Comparison of ENCODE assay signal across 8 cellular contexts in the genomic region with DNA sequence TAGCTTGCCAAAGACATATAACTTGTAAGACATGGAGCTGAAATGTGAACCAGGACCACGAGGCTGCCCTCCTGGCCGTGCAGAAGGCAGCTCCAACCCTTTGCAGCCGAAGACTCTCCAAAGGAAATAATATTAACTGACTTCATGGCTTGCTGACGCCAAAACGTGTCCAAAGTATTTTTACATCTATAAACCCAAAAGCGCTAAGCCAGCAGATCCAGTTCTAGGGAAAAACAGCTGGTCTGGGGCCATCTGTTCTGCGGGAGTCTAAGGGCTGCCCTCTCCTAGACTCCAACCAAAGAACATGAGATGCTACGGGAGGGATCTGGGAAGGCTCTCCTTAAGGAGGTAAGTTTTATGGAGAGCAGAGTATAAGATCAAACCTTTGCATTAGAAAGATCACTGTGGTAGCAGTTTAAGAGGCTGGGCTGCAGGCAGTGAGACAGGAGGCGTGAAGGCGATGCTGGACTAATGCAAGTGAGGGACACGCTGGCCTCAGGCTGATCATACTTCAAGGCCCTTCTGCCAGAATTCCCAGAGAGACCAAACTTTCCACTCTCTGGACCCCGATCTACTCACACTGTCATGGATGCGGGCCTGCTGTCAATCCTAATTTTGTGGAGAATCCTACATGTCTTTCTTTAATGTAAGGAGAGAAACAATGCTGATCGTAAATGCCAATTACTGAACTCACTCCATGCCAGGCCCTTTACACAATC. TPM values are rescaled to one million over a fixed set of nuclear protein-coding genes. Genes with fewer than 3 reads are reported as not detected.
DNase-seq lines count a peak whose midpoint lies in the region; ATAC-seq and TF ChIP-seq lines count a peak whose summit lies in the region.

No MANE protein-coding gene starts in this region.

- DNase-seq in SJSA1 (ENCODE audit: low read depth in 1 of 2, low spot score in 2 of 2): no peak
- DNase-seq in fibroblast of lung (ENCODE audit: low read depth in 2 of 2): no peak
- DNase-seq in sciatic nerve (ENCODE audit: low spot score): peak; percentile 56
- no peak for DNase-seq in GM13976 (ENCODE audit: low spot score)
- no peak for DNase-seq in GM13977 (ENCODE audit: low spot score)
- DNase-seq in NCI-H526 (lab: John Stamatoyannopoulos, UW): no peak

- H3K9me3 ChIP-seq in SJSA1 (replicated peaks) (no peaks in the 10 kb centered on the region), fibroblast of lung (ENCODE audit: control insufficient read depth, insufficient read depth, low read depth, low read length) (no peaks in the 10 kb centered on the region)

- no peaks in the 10 kb centered on the region for H3K79me2 ChIP-seq in fibroblast of lung (ENCODE audit: control insufficient read depth, insufficient read depth, low read length)

- H3K4me1 ChIP-seq in SJSA1 (replicated peaks) (peaks cover 25% of the 10 kb centered on the region), fibroblast of lung (ENCODE audit: control insufficient read depth, extremely low read depth, insufficient read depth, low read length) (peaks cover 16% of the 10 kb centered on the region)

- no peaks in the 10 kb centered on the region for H4K20me1 ChIP-seq in fibroblast of lung (ENCODE audit: control insufficient read depth, extremely low read depth, insufficient read depth, low read length)

- no peak for TF ChIP-seq CTCF in fibroblast of lung (conservative IDR thresholded peaks at IDR 0.05 in 1 of 2, IDR thresholded peaks at IDR 0.05 in 1 of 2; ENCODE audit: low read depth in 1 of 2, low read length in 2 of 2)
- no peak for TF ChIP-seq CTCF in GM13976 (IDR thresholded peaks at IDR 0.05; ENCODE audit: borderline replicate concordance, control extremely low read depth, extremely low read depth, insufficient read depth, missing control alignments)
- TF ChIP-seq CTCF in GM13977 (IDR thresholded peaks at IDR 0.05; ENCODE audit: extremely low read depth, insufficient read depth, missing control alignments): no peak

- peak overlapping the region; percentile 60 for H2AFZ ChIP-seq in fibroblast of lung (ENCODE audit: low read length)

- intact Hi-C loops in sciatic nerve (cut with DNase I): no loop called here

- in situ Hi-C loops in GM13976 (cut with MboI; ENCODE audit: low sequenced_read_pairs, unreplicated experiment): no loop called here
- in situ Hi-C loops in GM13977 (cut with MboI; ENCODE audit: low pct_unique_long_range_greater_than_20kb, low sequenced_read_pairs, unreplicated experiment): no loop called here

- ATAC-seq in sciatic nerve (no peak), HG03139 (IDR thresholded peaks at IDR 0.05; ENCODE audit: unreplicated experiment) (no peak)

- H3K4me3 ChIP-seq in GM08714 (ENCODE audit: low read length) (peak overlapping the region; percentile 70; the same call in 1 of the 2 replicates), SJSA1 (peak overlapping the region; percentile 70), fibroblast of lung (replicated peaks in 1 of 4; ENCODE audit: control extremely low read depth in 1 of 4, insufficient read depth in 1 of 4, low read depth in 3 of 4, low read length in 4 of 4) (peak overlapping the region; percentile 40 to 77 (median 60))

- peak overlapping the region; percentile 51 for H3K9ac ChIP-seq in fibroblast of lung (ENCODE audit: insufficient read depth, low read length)

- H3K27ac ChIP-seq in SJSA1 (no peak overlapping the region), fibroblast of lung (ENCODE audit: insufficient read depth, low read length) (peak overlapping the region; percentile 83)

- peak overlapping the region; percentile 77 for H3K4me2 ChIP-seq in fibroblast of lung (ENCODE audit: extremely low read depth, insufficient read depth, low read length)

- H3K36me3 ChIP-seq in SJSA1 (no peaks in the 10 kb centered on the region), fibroblast of lung (ENCODE audit: control insufficient read depth, insufficient read depth, low read length) (no peaks in the 10 kb centered on the region)

- H3K27me3 ChIP-seq in SJSA1 (replicated peaks): no peaks in the 10 kb centered on the region
- H3K27me3 ChIP-seq in fibroblast of lung (ENCODE audit: control insufficient read depth, insufficient read depth, low read length): no peaks in the 10 kb centered on the region

RNA-seq across cellular contexts. Expression of a gene that starts 1.2 kb away (rescaled TPM):
- total RNA-seq in SJSA1 (2014; rRNA removed; shearing (Covaris generic)): 1.6 and 17.2 TPM in 2 replicates
- total RNA-seq in fibroblast of lung (5.6 and 8.1 TPM in 2 replicates), sciatic nerve (12.5 TPM)
- 11.6 and 12.4 TPM in 2 replicates for polyA plus RNA-seq in fibroblast of lung
- polyA plus RNA-seq in fibroblast of lung (2012): 16.4 and 16.8 TPM in 2 replicates
- polyA minus RNA-seq in fibroblast of lung (ENCODE audit: low replicate concordance): 15.9 and 37.0 TPM in 2 replicates

RNA-seq across cellular contexts. Expression of a gene that starts 1.4 kb away (rescaled TPM):
- not detected in 2 replicates for total RNA-seq in SJSA1 (2014; rRNA removed; shearing (Covaris generic))
- total RNA-seq in fibroblast of lung: 2.3 and 6.4 TPM in 2 replicates
- polyA plus RNA-seq in fibroblast of lung: 0.75 and 2.4 TPM in 2 replicates
- 0.27 and 1.0 TPM in 2 replicates for polyA plus RNA-seq in fibroblast of lung (2012)
- polyA minus RNA-seq in fibroblast of lung (ENCODE audit: low replicate concordance): not detected in 2 replicates
- total RNA-seq in sciatic nerve: 3.9 TPM

RNA-seq across cellular contexts. Expression of a gene that starts 57.9 kb away (rescaled TPM):
- not detected in 2 replicates for total RNA-seq in SJSA1 (2014; rRNA removed; shearing (Covaris generic))
- total RNA-seq in fibroblast of lung (not detected in 2 replicates), sciatic nerve (not detected)
- polyA plus RNA-seq in fibroblast of lung: not detected in 2 replicates
- polyA plus RNA-seq in fibroblast of lung (2012): not detected in 2 replicates
- polyA minus RNA-seq in fibroblast of lung (ENCODE audit: low replicate concordance): under 0.01 TPM in 1 of 2 replicates, not detected in the other
